In the genomic region with DNA sequence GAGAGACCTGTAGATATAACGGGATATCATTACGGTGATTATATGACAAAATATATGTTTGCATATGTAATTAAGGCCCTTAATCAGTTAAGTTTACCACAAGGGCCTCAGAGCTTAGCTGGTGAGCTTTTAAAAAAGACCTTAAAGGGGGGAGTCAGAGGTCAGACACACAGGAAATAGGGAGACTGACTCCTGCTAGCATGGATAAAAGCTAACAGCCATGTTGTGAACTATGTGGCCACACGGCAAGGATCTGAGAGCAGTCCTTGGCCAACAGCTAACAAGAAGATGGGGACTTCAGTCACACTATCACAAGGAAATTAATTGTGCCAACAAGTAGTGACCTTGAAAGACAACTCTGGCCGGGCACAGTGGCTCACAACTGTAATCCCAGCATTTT, we compare ENCODE assay signal across 9 cellular contexts. TPM values are rescaled to one million over a fixed set of nuclear protein-coding genes. Genes with fewer than 3 reads are reported as not detected.
DNase-seq lines count a peak whose midpoint lies in the region; ATAC-seq, FAIRE-seq and TF ChIP-seq lines count a peak whose summit lies in the region.
"Had no signal": no experiment of that assay in that cellular context is flagged by ENCODE, and none has a peak within 500 bp of the region (broad histone marks: within the 10 kb centered on the region; RNA-seq: fewer than 3 reads in every experiment).

No MANE protein-coding gene starts in this region.

- TF ChIP-seq CTCF in endodermal cell (conservative IDR thresholded peaks at IDR 0.05) = no peak

- no peak overlapping the region for H3K9ac ChIP-seq in endodermal cell (ENCODE audit: extremely low read depth, low read length, poor library complexity, severe bottlenecking)

- WGBS in endodermal cell (ENCODE audit: insufficient coverage in 1 of 2, insufficient read length in 1 of 2), 2 experiments = 83 to 91% methylated on average over 2 to 4 of the region's 4 CpGs
- 16 to 52% (median 28%) methylated on average over 4 of the region's 4 CpGs for WGBS in small intestine, 3 donors

- H3K4me1 ChIP-seq in endodermal cell (ENCODE audit: control insufficient read depth, insufficient read depth, low read length) (peaks cover 8% of the 10 kb centered on the region), small intestine (ENCODE audit: control insufficient read depth in 2 of 2, insufficient read depth in 1 of 2, low read depth in 1 of 2, low read length in 1 of 2) (peaks cover 4 to 6% of the 10 kb centered on the region in 2 donors)

- H3K27ac Mint-ChIP-seq in T-helper 2 cell treated with Interferon-gamma antibody and Interleukin-4, amounts not matched to agents 5 μg/mL and 100 μg/mL, for 36 hours = no peak overlapping the region
- peak overlapping the region; percentile 78 for H3K27ac Mint-ChIP-seq in endodermal cell

- H3K4me3 Mint-ChIP-seq in T-helper 2 cell treated with Interferon-gamma antibody and Interleukin-4, amounts not matched to agents 5 μg/mL and 100 μg/mL, for 36 hours = peak overlapping the region; percentile 89
- peak overlapping the region; percentile 72 for H3K4me3 Mint-ChIP-seq in endodermal cell

- H3K27me3 Mint-ChIP-seq in T-helper 2 cell treated with Interferon-gamma antibody and Interleukin-4, amounts not matched to agents 5 μg/mL and 100 μg/mL, for 36 hours (ENCODE audit: low read depth) = no peaks in the 10 kb centered on the region
- no peaks in the 10 kb centered on the region for H3K27me3 Mint-ChIP-seq in endodermal cell (ENCODE audit: insufficient read depth)

- no peak for DNase-seq in T-helper 2 cell treated with Interferon-gamma antibody and Interleukin-4, amounts not matched to agents 5 μg/mL and 100 μg/mL, for 36 hours (ENCODE audit: low spot score)
- DNase-seq in T-helper 2 cell = no peak
- peak; percentile 12 for DNase-seq in NCI-H526 treated with DMSO at 0.1 percent for 48 hours (lab: John Stamatoyannopoulos, UW)
- DNase-seq in endodermal cell = no peak
- peak; percentile 57 for DNase-seq in small intestine
- DNase-seq in Ammon's horn (ENCODE audit: low spot score) = no peak
- DNase-seq: AML-193 had no signal

- H3K27me3 ChIP-seq in endodermal cell (ENCODE audit: control insufficient read depth, insufficient read depth, low read length, poor library complexity, severe bottlenecking) = no peaks in the 10 kb centered on the region
- H3K27me3 ChIP-seq in small intestine (ENCODE audit: control insufficient read depth in 2 of 2, insufficient read depth in 2 of 2, low read length in 2 of 2) = no peaks in the 10 kb centered on the region

- ATAC-seq in HG02623 (IDR thresholded peaks at IDR 0.05; ENCODE audit: unreplicated experiment) = no peak
- ATAC-seq in GM18502 (IDR thresholded peaks at IDR 0.05; ENCODE audit: poor library complexity, unreplicated experiment) = no peak

- peaks cover 13% of the 10 kb centered on the region for H3K36me3 Mint-ChIP-seq in T-helper 2 cell treated with Interferon-gamma antibody and Interleukin-4, amounts not matched to agents 5 μg/mL and 100 μg/mL, for 36 hours (ENCODE audit: low read depth)
- peaks cover 9% of the 10 kb centered on the region for H3K36me3 Mint-ChIP-seq in endodermal cell (ENCODE audit: low read depth)

- no peak overlapping the region for H3K4me3 ChIP-seq in endodermal cell (ENCODE audit: low read length)
- no peak overlapping the region for H3K4me3 ChIP-seq in small intestine (ENCODE audit: low read depth in 1 of 2, low read length in 2 of 2)

- peaks cover 3% of the 10 kb centered on the region for H3K9me3 ChIP-seq in endodermal cell (ENCODE audit: control insufficient read depth, low read length)
- H3K9me3 ChIP-seq in small intestine (ENCODE audit: control insufficient read depth, low read depth) = no peaks in the 10 kb centered on the region

- no peak overlapping the region for H3K27ac ChIP-seq in endodermal cell (ENCODE audit: low read depth, low read length)
- no peak overlapping the region for H3K27ac ChIP-seq in small intestine (ENCODE audit: low read depth in 1 of 2, low read length in 1 of 2)

- peaks cover 48% of the 10 kb centered on the region for H3K4me1 Mint-ChIP-seq in T-helper 2 cell treated with Interferon-gamma antibody and Interleukin-4, amounts not matched to agents 5 μg/mL and 100 μg/mL, for 36 hours (ENCODE audit: low read depth)
- peaks cover 45% of the 10 kb centered on the region for H3K4me1 Mint-ChIP-seq in endodermal cell

- H3K36me3 ChIP-seq in endodermal cell (ENCODE audit: control insufficient read depth, insufficient read depth, low read length) (peaks cover 3% of the 10 kb centered on the region), small intestine (ENCODE audit: control insufficient read depth in 2 of 2, insufficient read depth in 2 of 2, low read length in 2 of 2) (no peaks in the 10 kb centered on the region)

- no peak for FAIRE-seq in small intestine (lab: Jason Lieb, UNC)

- H3K9me3 Mint-ChIP-seq in T-helper 2 cell treated with Interferon-gamma antibody and Interleukin-4, amounts not matched to agents 5 μg/mL and 100 μg/mL, for 36 hours = no peaks in the 10 kb centered on the region
- no peaks in the 10 kb centered on the region for H3K9me3 Mint-ChIP-seq in endodermal cell

RNA-seq across cellular contexts. Expression of a gene that starts 3.1 kb away (rescaled TPM):
- total RNA-seq in endodermal cell = 10 to 100 TPM; 26.8 to 29.8 TPM
- 20.2 TPM for polyA plus RNA-seq in endodermal cell (2013, experiment 1 of 2)
- polyA plus RNA-seq in endodermal cell (2013, experiment 2 of 2) = 22.0 TPM
- polyA plus RNA-seq in small intestine = 10 to 100 TPM in 2 of 3 donors, 1 to 10 TPM in 1; 10.0 to 12.7 (median 10.1) TPM

Comparison
In these comparisons a context has a peak if more than half of its experiments do, and no peak if none do; other contexts are left out.
1. DNase-seq: peak in NCI-H526 treated with DMSO at 0.1 percent for 48 hours (single experiment) and small intestine (single experiment); none in T-helper 2 cell treated with Interferon-gamma antibody and Interleukin-4, amounts not matched to agents 5 μg/mL and 100 μg/mL, for 36 hours (single experiment), T-helper 2 cell (0 of 5), endodermal cell (single experiment) and Ammon's horn (single experiment).